Comparison of ENCODE assay signal across 8 cellular contexts in genomic region chr9:113221003-113221799, GRCh38. TPM values are rescaled to one million over a fixed set of nuclear protein-coding genes. Genes with fewer than 3 reads are reported as not detected.
DNase-seq lines count a peak whose midpoint lies in the region; ATAC-seq and TF ChIP-seq lines count a peak whose summit lies in the region.

TSS of gene FKBP15 (minus strand) at chr9:113221277. CDS start at chr9:113221243, 34 bp downstream.
TSS of gene SLC31A1 (plus strand) at chr9:113221544. CDS start at chr9:113256149, 34,605 bp downstream.

- H3K4me1 ChIP-seq in PC-3 (ENCODE audit: insufficient read depth, low read length) (peaks cover 25% of the 10 kb centered on the region), mucosa of stomach (ENCODE audit: control insufficient read depth, insufficient read depth, low read length) (peaks cover 27% of the 10 kb centered on the region)

- BruUV-seq in PC-3 (replicated peaks; lab: Mats Ljungman, UMichigan), result no TSS peak

- H2AFZ ChIP-seq in PC-3 (ENCODE audit: low read length), result peak within 1 kb of the TSS; percentile 96

- TF ChIP-seq POLR2A in erythroblast (IDR thresholded peaks at IDR 0.05; ENCODE audit: low read length), result peak; percentile 64

- H3K4me1 Mint-ChIP-seq in activated T-cell treated with anti-CD3 and anti-CD28 coated beads, Interleukin-2, amount 50 U/mL, for 24 hours (ENCODE audit: low read depth), result peaks cover 55% of the 10 kb centered on the region

- H3K4me3 ChIP-seq in PC-3 (ENCODE audit: low read length) (peak within 1 kb of the TSS; percentile 88), mucosa of stomach (ENCODE audit: low read length) (peak within 1 kb of the TSS; percentile 94)

- H3K9ac ChIP-seq in PC-3 (ENCODE audit: low read length) (peak within 1 kb of the TSS; percentile 92), mucosa of stomach (ENCODE audit: low read length) (peak within 1 kb of the TSS; percentile 93)

- TF ChIP-seq CTCF in PC-3 (conservative IDR thresholded peaks at IDR 0.05; ENCODE audit: low read depth, low read length), result no peak

- peak; percentile 7; the same call in 1 of the 2 replicates for TF ChIP-seq EP300 in Ishikawa (IDR thresholded peaks at IDR 0.05; ENCODE audit: borderline replicate concordance)

- no peaks in the 10 kb centered on the region for H3K9me3 Mint-ChIP-seq in activated T-cell treated with anti-CD3 and anti-CD28 coated beads, Interleukin-2, amount 50 U/mL, for 24 hours

- H3K27me3 ChIP-seq in PC-3 (ENCODE audit: low read length) (no peaks in the 10 kb centered on the region), mucosa of stomach (ENCODE audit: control insufficient read depth, insufficient read depth, low read length) (no peaks in the 10 kb centered on the region)

- H3K27me3 Mint-ChIP-seq in activated T-cell treated with anti-CD3 and anti-CD28 coated beads, Interleukin-2, amount 50 U/mL, for 24 hours, result no peaks in the 10 kb centered on the region

- peak within 1 kb of the TSS; percentile 94 for H3K4me2 ChIP-seq in PC-3 (ENCODE audit: low read length)

- H3K27ac Mint-ChIP-seq in activated T-cell treated with anti-CD3 and anti-CD28 coated beads, Interleukin-2, amount 50 U/mL, for 24 hours, result peak within 1 kb of the TSS; percentile 98

- peak within 1 kb of the TSS; percentile 97 for H3K4me3 Mint-ChIP-seq in activated T-cell treated with anti-CD3 and anti-CD28 coated beads, Interleukin-2, amount 50 U/mL, for 24 hours

- CTCF ChIA-PET in PC-3 (lab: Charles Lee), result interaction anchor here (0.6 kb wide), 1 partner anchor 37 kb away, joined by 6 read pairs; no protein-coding TSS in a partner anchor

- H3K36me3 ChIP-seq in PC-3 (ENCODE audit: low read depth, low read length) (no peaks in the 10 kb centered on the region; the same call in 1 of the 2 replicates), mucosa of stomach (ENCODE audit: control insufficient read depth, insufficient read depth, low read length) (no peaks in the 10 kb centered on the region)

- H3K27ac ChIP-seq in PC-3 (ENCODE audit: low read length), result peak within 1 kb of the TSS; percentile 55

- intact Hi-C loops in PC-3 (cut with micrococcal nuclease), result loop anchor here (2.0 kb wide), 1 partner anchor 54 kb away; the partner anchor contains the start of genes CDC26 and PRPF4

- no peaks in the 10 kb centered on the region for H3F3A ChIP-seq in PC-3 (ENCODE audit: low read length, unreplicated experiment)

- no peaks in the 10 kb centered on the region for H3K9me2 ChIP-seq in PC-3 (replicated peaks; ENCODE audit: low read length)

- DNase-seq in DMS114 treated with DMSO at 0.1 percent for 48 hours (lab: John Stamatoyannopoulos, UW; ENCODE audit: unreplicated experiment) (peak; percentile 92), PC-3 (peak; percentile 95), erythroblast (lab: John Stamatoyannopoulos, UW) (peak; percentile 98 to 99)
- peak; percentile 98 for DNase-seq in activated T-cell treated with anti-CD3 and anti-CD28 coated beads, Interleukin-2, amount 50 U/mL, for 24 hours
- DNase-seq in stimulated activated CD8-positive, alpha-beta memory T cell treated with anti-CD3 and anti-CD28 coated beads, Interleukin-7, amount 100 ng/mL, for 1 hour (ENCODE audit: low read depth in 2 of 2), result peak; percentile 91 to 95

- ATAC-seq in GM21576 (IDR thresholded peaks at IDR 0.05; ENCODE audit: unreplicated experiment) (peak; percentile 84), PC-3 (peak; percentile 96)

- no peak for TF ChIP-seq RAD21 in Ishikawa (IDR thresholded peaks at IDR 0.05; ENCODE audit: low read depth)

- POLR2A ChIA-PET in PC-3 (lab: Charles Lee; ENCODE audit: unreplicated experiment), result no interaction called here

- peaks cover 46% of the 10 kb centered on the region for H3K36me3 Mint-ChIP-seq in activated T-cell treated with anti-CD3 and anti-CD28 coated beads, Interleukin-2, amount 50 U/mL, for 24 hours (ENCODE audit: low read depth)

- H3K9me3 ChIP-seq in PC-3 (ENCODE audit: low read length) (no peaks in the 10 kb centered on the region), mucosa of stomach (ENCODE audit: control insufficient read depth, low read length) (no peaks in the 10 kb centered on the region)

- peaks cover 73% of the 10 kb centered on the region for H3K79me2 ChIP-seq in PC-3 (ENCODE audit: low read length)

- no peaks in the 10 kb centered on the region for H4K20me1 ChIP-seq in PC-3 (ENCODE audit: low read length)

TF ChIP-seq in Ishikawa, 13 proteins besides CTCF, POLR2A, EP300 and RAD21:
- TF ChIP-seq USF1 (IDR thresholded peaks at IDR 0.05), result peak; percentile 40
- 0 out of 2 replicates have a peak, but pooled peaks have one; percentile 5 for TF ChIP-seq EGR1 (IDR thresholded peaks at IDR 0.05)
- TF ChIP-seq CREB1 (IDR thresholded peaks at IDR 0.05; ENCODE audit: low read depth), result peak; percentile 72
- no peak for TF ChIP-seq CEBPB (IDR thresholded peaks at IDR 0.05)
- no peak for TF ChIP-seq YY1 (IDR thresholded peaks at IDR 0.05; ENCODE audit: low read depth)
- 0 out of 2 replicates have a peak, but pooled peaks have one; percentile 29 for TF ChIP-seq TCF12 (IDR thresholded peaks at IDR 0.05; ENCODE audit: low read depth)
- TF ChIP-seq MAX (IDR thresholded peaks at IDR 0.05), result peak; percentile 53; the same call in 1 of the 2 replicates
- peak; percentile 65; the same call in 1 of the 2 replicates for TF ChIP-seq ZBTB7A (IDR thresholded peaks at IDR 0.05; ENCODE audit: low read depth)
- TF ChIP-seq FOXM1 (IDR thresholded peaks at IDR 0.05; ENCODE audit: borderline replicate concordance, low read depth), result peak; percentile 44; the same call in 1 of the 2 replicates
- TF ChIP-seq, protein P1, sequence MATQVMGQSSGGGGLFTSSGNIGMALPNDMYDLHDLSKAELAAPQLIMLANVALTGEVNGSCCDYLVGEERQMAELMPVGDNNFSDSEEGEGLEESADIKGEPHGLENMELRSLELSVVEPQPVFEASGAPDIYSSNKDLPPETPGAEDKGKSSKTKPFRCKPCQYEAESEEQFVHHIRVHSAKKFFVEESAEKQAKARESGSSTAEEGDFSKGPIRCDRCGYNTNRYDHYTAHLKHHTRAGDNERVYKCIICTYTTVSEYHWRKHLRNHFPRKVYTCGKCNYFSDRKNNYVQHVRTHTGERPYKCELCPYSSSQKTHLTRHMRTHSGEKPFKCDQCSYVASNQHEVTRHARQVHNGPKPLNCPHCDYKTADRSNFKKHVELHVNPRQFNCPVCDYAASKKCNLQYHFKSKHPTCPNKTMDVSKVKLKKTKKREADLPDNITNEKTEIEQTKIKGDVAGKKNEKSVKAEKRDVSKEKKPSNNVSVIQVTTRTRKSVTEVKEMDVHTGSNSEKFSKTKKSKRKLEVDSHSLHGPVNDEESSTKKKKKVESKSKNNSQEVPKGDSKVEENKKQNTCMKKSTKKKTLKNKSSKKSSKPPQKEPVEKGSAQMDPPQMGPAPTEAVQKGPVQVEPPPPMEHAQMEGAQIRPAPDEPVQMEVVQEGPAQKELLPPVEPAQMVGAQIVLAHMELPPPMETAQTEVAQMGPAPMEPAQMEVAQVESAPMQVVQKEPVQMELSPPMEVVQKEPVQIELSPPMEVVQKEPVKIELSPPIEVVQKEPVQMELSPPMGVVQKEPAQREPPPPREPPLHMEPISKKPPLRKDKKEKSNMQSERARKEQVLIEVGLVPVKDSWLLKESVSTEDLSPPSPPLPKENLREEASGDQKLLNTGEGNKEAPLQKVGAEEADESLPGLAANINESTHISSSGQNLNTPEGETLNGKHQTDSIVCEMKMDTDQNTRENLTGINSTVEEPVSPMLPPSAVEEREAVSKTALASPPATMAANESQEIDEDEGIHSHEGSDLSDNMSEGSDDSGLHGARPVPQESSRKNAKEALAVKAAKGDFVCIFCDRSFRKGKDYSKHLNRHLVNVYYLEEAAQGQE (IDR thresholded peaks at IDR 0.05; ENCODE audit: low read depth), result 0 out of 2 replicates have a peak, but pooled peaks have one; percentile 5
- TF ChIP-seq NFIC (IDR thresholded peaks at IDR 0.05), result 0 out of 2 replicates have a peak, but pooled peaks have one; percentile 9
- TF ChIP-seq TAF1 (IDR thresholded peaks at IDR 0.05; ENCODE audit: low read depth), result peak; percentile 86
- no peak; the same call in none of the 2 replicates for TF ChIP-seq TEAD4 (IDR thresholded peaks at IDR 0.05)

RNA-seq across cellular contexts. Expression of gene FKBP15, which starts in this region (rescaled TPM):
- total RNA-seq in PC-3 (2014; rRNA removed), result 10.7 and 15.0 TPM in 2 replicates

RNA-seq across cellular contexts. Expression of gene SLC31A1, which starts in this region (rescaled TPM):
- 9.2 and 9.7 TPM in 2 replicates for total RNA-seq in PC-3 (2014; rRNA removed)

Comparison
In these comparisons a context has a peak if more than half of its experiments do, and no peak if none do; other contexts are left out.
1. Peak in every context shown above with its lines: DNase-seq, ATAC-seq, H3K4me3 ChIP-seq and H3K27ac ChIP-seq.